7 cellular contexts compared by ENCODE assay signal in the genomic region with DNA sequence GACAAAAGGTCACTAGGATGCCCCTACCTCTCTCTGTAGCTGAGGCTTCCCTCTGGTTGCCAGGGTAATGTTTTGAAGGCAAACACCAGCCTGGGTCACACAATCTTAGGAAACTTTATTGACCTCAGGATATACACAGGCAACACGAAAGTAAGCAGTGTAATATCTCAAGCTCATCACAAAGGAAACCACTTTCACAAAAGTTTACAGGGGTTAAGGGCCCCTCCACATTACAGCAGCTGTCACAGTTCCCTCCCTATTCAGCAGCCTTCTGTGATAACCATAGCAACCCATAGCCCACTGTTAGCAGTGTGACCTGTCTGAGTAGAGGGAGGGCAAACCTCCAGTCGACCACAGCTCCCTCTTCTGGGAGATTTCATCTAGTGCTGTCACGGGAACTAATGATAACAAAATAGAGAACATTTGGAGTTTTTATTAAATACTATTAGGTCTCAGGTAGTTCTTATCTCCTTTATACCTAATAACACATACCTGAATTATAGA.
DNase-seq lines count a peak whose midpoint lies in the region; ATAC-seq and TF ChIP-seq lines count a peak whose summit lies in the region.

No MANE protein-coding gene starts in this region.

- no peaks in the 10 kb centered on the region for H3F3A ChIP-seq in GM23248 (ENCODE audit: insufficient read depth)

- peak; percentile 84 for ATAC-seq in GM18502 (IDR thresholded peaks at IDR 0.05; ENCODE audit: poor library complexity, unreplicated experiment)
- ATAC-seq in GM21737 (IDR thresholded peaks at IDR 0.05; ENCODE audit: unreplicated experiment) = peak; percentile 69

- no peak overlapping the region for H3K9ac ChIP-seq in GM23248

- in situ Hi-C loops in GM23248 (cut with MboI) = no loop called here

- 43 to 47% methylated on average over 3 of the region's 3 CpGs for WGBS in GM23248 (ENCODE audit: low coverage in 1 of 2, low lambda C conversion rate in 2 of 2, missing lambda C conversion rate in 2 of 2), 2 experiments

- no peak overlapping the region for H3K4me3 ChIP-seq in osteoblast (ENCODE audit: insufficient read depth, low read length)
- H3K4me3 ChIP-seq in GM23248 = no peak overlapping the region

- H4K20me1 ChIP-seq in osteoblast (ENCODE audit: insufficient read depth, low read length) (no peaks in the 10 kb centered on the region), GM23248 (ENCODE audit: insufficient read depth) (no peaks in the 10 kb centered on the region)

- no peak overlapping the region for H2AFZ ChIP-seq in osteoblast (ENCODE audit: low read length)
- no peak overlapping the region for H2AFZ ChIP-seq in GM23248

- H3K36me3 ChIP-seq in KOPT-K1 (ENCODE audit: insufficient read depth, low read length) (no peaks in the 10 kb centered on the region), osteoblast (ENCODE audit: insufficient read depth, low read length) (no peaks in the 10 kb centered on the region), GM23248 (ENCODE audit: low read depth) (no peaks in the 10 kb centered on the region)

- no peaks in the 10 kb centered on the region for H3K79me2 ChIP-seq in osteoblast (ENCODE audit: insufficient read depth, low read length)
- no peaks in the 10 kb centered on the region for H3K79me2 ChIP-seq in GM23248 (ENCODE audit: insufficient read depth)

- H3K4me2 ChIP-seq in osteoblast (ENCODE audit: insufficient read depth, low read length) = no peak overlapping the region
- no peak overlapping the region for H3K4me2 ChIP-seq in GM23248 (ENCODE audit: unreplicated experiment)

- DNase-seq in cerebellar cortex (ENCODE audit: low spot score) (peak; percentile 5), osteoblast (ENCODE audit: insufficient read length, low spot score, missing footprints) (no peak), GM23248 (no peak)
- no peak for DNase-seq in stimulated activated naive CD4-positive, alpha-beta T cell (lab: John Stamatoyannopoulos, UW)

- no peaks in the 10 kb centered on the region for H3K9me2 ChIP-seq in GM23248 (ENCODE audit: insufficient read depth)

- H3K9me3 ChIP-seq in KOPT-K1 (ENCODE audit: insufficient read depth, low read length, poor library complexity, severe bottlenecking) (no peaks in the 10 kb centered on the region), osteoblast (ENCODE audit: low read depth, low read length) (no peaks in the 10 kb centered on the region), GM23248 (ENCODE audit: low read depth) (no peaks in the 10 kb centered on the region)

- TF ChIP-seq CTCF in osteoblast (IDR thresholded peaks at IDR 0.05; ENCODE audit: extremely low read depth, low read depth, low read length) = peak; percentile 35

- H3K4me1 ChIP-seq in osteoblast (ENCODE audit: insufficient read depth, low read length) = no peaks in the 10 kb centered on the region
- H3K4me1 ChIP-seq in GM23248 (ENCODE audit: insufficient read depth) = no peaks in the 10 kb centered on the region

- no peaks in the 10 kb centered on the region for H3K27me3 ChIP-seq in osteoblast (ENCODE audit: insufficient read depth, low read length)
- H3K27me3 ChIP-seq in GM23248 (replicated peaks; ENCODE audit: insufficient read depth) = no peaks in the 10 kb centered on the region

- peak overlapping the region; percentile 51 for H3K27ac ChIP-seq in KOPT-K1 (ENCODE audit: low read depth, low read length, poor library complexity, severe bottlenecking)
- H3K27ac ChIP-seq in osteoblast (ENCODE audit: low read depth, low read length) = no peak overlapping the region
- no peak overlapping the region for H3K27ac ChIP-seq in GM23248
